8 cellular contexts compared by ENCODE assay signal in genomic region chr3:173396191-173397041, GRCh38. TPM values are rescaled to one million over a fixed set of nuclear protein-coding genes. Genes with fewer than 3 reads are reported as not detected.
DNase-seq lines count a peak whose midpoint lies in the region; ATAC-seq, FAIRE-seq and TF ChIP-seq lines count a peak whose summit lies in the region.

No MANE protein-coding gene starts in this region.

- no peak for FAIRE-seq in bronchial epithelial cell (lab: Jason Lieb, UNC)
- FAIRE-seq in small intestine (lab: Jason Lieb, UNC), result no peak

- DNase-seq in NCI-H187 (lab: John Stamatoyannopoulos, UW) (peak; percentile 2 to 57), NCI-H187 treated with DMSO at 0.1 percent for 48 hours (lab: John Stamatoyannopoulos, UW) (no peak), NCI-H2107 treated with DMSO at 0.1 percent for 48 hours (lab: John Stamatoyannopoulos, UW; ENCODE audit: unreplicated experiment) (peak; percentile 66), bronchial epithelial cell (ENCODE audit: low read depth) (no peak), lung (ENCODE audit: low spot score) (no peak), tibial artery (no peak), small intestine (no peak)
- no peak for DNase-seq in stimulated activated CD4-positive, alpha-beta T cell treated with anti-CD3 and anti-CD28 coated beads, Interleukin-2, amount 100 ng/mL, for 48 hours

- H3K4me1 ChIP-seq in lung (ENCODE audit: control insufficient read depth in 2 of 2, insufficient read depth in 2 of 2, low read length in 2 of 2) (peaks cover 2 to 4% of the 10 kb centered on the region in 2 donors), tibial artery (peaks cover 0 to 19% (median 4%) of the 10 kb centered on the region in 4 donors), small intestine (ENCODE audit: control insufficient read depth in 2 of 2, insufficient read depth in 1 of 2, low read depth in 1 of 2, low read length in 1 of 2) (peaks cover 0 to 1% of the 10 kb centered on the region in 2 donors)

- H3K27ac ChIP-seq in lung (ENCODE audit: low read depth in 1 of 2, low read length in 1 of 2) (peak overlapping the region in 1 of 2 donors; percentile 85), tibial artery (peak overlapping the region; percentile 92 to 96), small intestine (ENCODE audit: low read depth in 1 of 2, low read length in 1 of 2) (no peak overlapping the region)

- H3K27me3 ChIP-seq in bronchial epithelial cell (ENCODE audit: control insufficient read depth, insufficient read depth, low read length), result peaks cover 2% of the 10 kb centered on the region
- no peaks in the 10 kb centered on the region for H3K27me3 ChIP-seq in lung (ENCODE audit: control insufficient read depth, insufficient read depth)
- H3K27me3 ChIP-seq in tibial artery, result no peaks in the 10 kb centered on the region
- H3K27me3 ChIP-seq in small intestine (ENCODE audit: control insufficient read depth in 2 of 2, insufficient read depth in 2 of 2, low read length in 2 of 2), result peaks cover 0 to 2% of the 10 kb centered on the region in 2 donors

- 0 to 1% methylated on average over 29 of the region's 29 CpGs for WGBS in lung, 2 donors
- 1 to 2% (median 2%) methylated on average over 29 of the region's 29 CpGs for WGBS in small intestine, 3 donors

- peak overlapping the region; percentile 58 for H3K4me3 ChIP-seq in bronchial epithelial cell (ENCODE audit: low read depth, low read length)
- H3K4me3 ChIP-seq in lung, result peak overlapping the region; percentile 49
- H3K4me3 ChIP-seq in tibial artery, result peak overlapping the region; percentile 88 to 89
- peak overlapping the region in 1 of 2 donors; percentile 64 for H3K4me3 ChIP-seq in small intestine (ENCODE audit: low read depth in 1 of 2, low read length in 2 of 2)

- no peaks in the 10 kb centered on the region for H3K36me3 ChIP-seq in bronchial epithelial cell (ENCODE audit: control insufficient read depth, insufficient read depth, low read length)
- H3K36me3 ChIP-seq in lung (ENCODE audit: control insufficient read depth in 2 of 2, insufficient read depth in 2 of 2, low read length in 2 of 2), result no peaks in the 10 kb centered on the region
- H3K36me3 ChIP-seq in tibial artery, result no peaks in the 10 kb centered on the region
- no peaks in the 10 kb centered on the region for H3K36me3 ChIP-seq in small intestine (ENCODE audit: control insufficient read depth in 2 of 2, insufficient read depth in 2 of 2, low read length in 2 of 2)

- TF ChIP-seq CTCF in bronchial epithelial cell (IDR thresholded peaks at IDR 0.05; ENCODE audit: insufficient read depth, low read length, severe bottlenecking) (no peak), lung (IDR thresholded peaks at IDR 0.05; ENCODE audit: control extremely low read depth, extremely low read depth) (no peak), tibial artery (IDR thresholded peaks at IDR 0.05) (no peak)

- ATAC-seq in lung (ENCODE audit: insufficient read depth, low FRiP score), result no peak

- intact Hi-C loops in tibial artery (cut with DNase I; ENCODE audit: low total_unique reads), result no loop called here

- H3K9me3 ChIP-seq in lung (ENCODE audit: control insufficient read depth in 2 of 2, insufficient read depth in 1 of 2, low read length in 1 of 2) (peaks cover 0 to 2% of the 10 kb centered on the region in 2 donors), tibial artery (no peaks in the 10 kb centered on the region), small intestine (ENCODE audit: control insufficient read depth, low read depth) (no peaks in the 10 kb centered on the region)

RNA-seq across cellular contexts. Expression of gene NLGN1, which starts 1.1 kb away (rescaled TPM):
- under 0.01 and 0.13 TPM in 2 replicates for total RNA-seq in bronchial epithelial cell
- 10 to 100 TPM in 1 of 2 donors, 1 to 10 TPM in 1; 3.4 to 22.2 TPM for total RNA-seq in lung
- under 1 TPM; 0.24 to 0.33 TPM for polyA plus RNA-seq in lung
- polyA plus RNA-seq in small intestine, result under 1 TPM in 1 of 3 donors, not detected in 2; 0.92 TPM

Comparison
In these comparisons a context has a peak if more than half of its experiments do, and no peak if none do; other contexts are left out.
1. DNase-seq: peak in NCI-H187 (2 of 2) and NCI-H2107 treated with DMSO at 0.1 percent for 48 hours (single experiment); none in NCI-H187 treated with DMSO at 0.1 percent for 48 hours (single experiment), bronchial epithelial cell (single experiment), lung (single experiment), tibial artery (0 of 2), stimulated activated CD4-positive, alpha-beta T cell treated with anti-CD3 and anti-CD28 coated beads, Interleukin-2, amount 100 ng/mL, for 48 hours (0 of 2) and small intestine (single experiment).
2. H3K27ac ChIP-seq: peak in tibial artery (2 of 2); none in small intestine (0 of 2).